ENCODE assay signal across 8 cellular contexts in genomic region chr3:136861890-136862610, GRCh38. TPM values are rescaled to one million over a fixed set of nuclear protein-coding genes. Genes with fewer than 3 reads are reported as not detected.
DNase-seq lines count a peak whose midpoint lies in the region; FAIRE-seq and TF ChIP-seq lines count a peak whose summit lies in the region.

Gene NCK1, plus strand, starts transcription at chr3:136862208. Its CDS starts 65,794 bp downstream, at chr3:136928002.

- CTCF ChIA-PET in activated naive CD4-positive, alpha-beta T cell treated with anti-CD3 and anti-CD28 coated beads for 36 hours (lab: Charles Lee): interaction anchor here (0.5 to 3.0 kb wide), 7 partner anchors 9 to 167 kb away, joined by 3 to 17 read pairs (median 5); partner anchors contain the start of gene STAG1

- DNase-seq in GM06990 (ENCODE audit: extremely low read depth, insufficient read length) (peak; percentile 98), HFF-Myc (ENCODE audit: extremely low read depth, low read depth) (peak; percentile 91), NAMALWA (ENCODE audit: low spot score) (peak; percentile 99), SK-N-DZ (ENCODE audit: low spot score) (peak; percentile 97), frontal cortex (ENCODE audit: low spot score in 2 of 2) (peak; percentile 87 to 89), substantia nigra (lab: John Stamatoyannopoulos, UW) (peak; percentile 82 to 99 (median 97))
- peak; percentile 99 for DNase-seq in activated naive CD4-positive, alpha-beta T cell treated with anti-CD3 and anti-CD28 coated beads for 36 hours

- peaks cover 12% of the 10 kb centered on the region for H3K36me3 Mint-ChIP-seq in activated naive CD4-positive, alpha-beta T cell treated with anti-CD3 and anti-CD28 coated beads for 36 hours (ENCODE audit: low read depth)

- H3K4me3 ChIP-seq in GM06990 (replicated peaks; ENCODE audit: low read depth, low read length): peak within 1 kb of the TSS; percentile 71
- peak within 1 kb of the TSS; percentile 87 for H3K4me3 ChIP-seq in HFF-Myc (replicated peaks; ENCODE audit: low read depth, low read length)
- peak within 1 kb of the TSS; percentile 73 to 81 for H3K4me3 ChIP-seq in neutrophil (ENCODE audit: low read depth in 1 of 2, low read length in 1 of 2)

- peaks cover 13 to 22% of the 10 kb centered on the region in 2 experiments for H3K4me1 ChIP-seq in neutrophil (ENCODE audit: control insufficient read depth in 1 of 2, insufficient read depth in 1 of 2, low read depth in 1 of 2, low read length in 1 of 2)

- H3K27me3 ChIP-seq in GM06990 (replicated peaks; ENCODE audit: control insufficient read depth, insufficient read depth, low read length): no peaks in the 10 kb centered on the region
- no peaks in the 10 kb centered on the region for H3K27me3 ChIP-seq in neutrophil

- H3K27ac ChIP-seq in neutrophil: peak within 1 kb of the TSS; percentile 95
- H3K27ac ChIP-seq in substantia nigra (ENCODE audit: low read depth, low read length, poor library complexity, severe bottlenecking): peak within 1 kb of the TSS; percentile 85

- peak within 1 kb of the TSS; percentile 95 for H3K27ac Mint-ChIP-seq in activated naive CD4-positive, alpha-beta T cell treated with anti-CD3 and anti-CD28 coated beads for 36 hours

- intact Hi-C loops in activated naive CD4-positive, alpha-beta T cell treated with anti-CD3 and anti-CD28 coated beads for 36 hours (cut with micrococcal nuclease): loop anchor here (1.0 to 5.0 kb wide), 10 partner anchors 23 to 785 kb away; partner anchors contain the start of genes MSL2, PCCB and STAG1

- FAIRE-seq in frontal cortex (lab: Jason Lieb, UNC): no peak

- no peaks in the 10 kb centered on the region for H3K27me3 Mint-ChIP-seq in activated naive CD4-positive, alpha-beta T cell treated with anti-CD3 and anti-CD28 coated beads for 36 hours (ENCODE audit: low read depth)

- peaks cover 2% of the 10 kb centered on the region for H3K9me3 Mint-ChIP-seq in activated naive CD4-positive, alpha-beta T cell treated with anti-CD3 and anti-CD28 coated beads for 36 hours

- TF ChIP-seq CTCF in GM06990 (IDR thresholded peaks at IDR 0.05; ENCODE audit: insufficient read depth, low read length, poor library complexity, severe bottlenecking) (peak; percentile 26), HFF-Myc (IDR thresholded peaks at IDR 0.05; ENCODE audit: low read depth, low read length, missing control alignments) (no peak), neutrophil (IDR thresholded peaks at IDR 0.05) (peak; percentile 39)

- H3K9me3 ChIP-seq in neutrophil: no peaks in the 10 kb centered on the region

- H3K36me3 ChIP-seq in GM06990 (ENCODE audit: control insufficient read depth, insufficient read depth, low read length) (no peaks in the 10 kb centered on the region), neutrophil (no peaks in the 10 kb centered on the region)

- peak within 1 kb of the TSS; percentile 94 for H3K4me3 Mint-ChIP-seq in activated naive CD4-positive, alpha-beta T cell treated with anti-CD3 and anti-CD28 coated beads for 36 hours

- peaks cover 41% of the 10 kb centered on the region for H3K4me1 Mint-ChIP-seq in activated naive CD4-positive, alpha-beta T cell treated with anti-CD3 and anti-CD28 coated beads for 36 hours (ENCODE audit: low read depth)

RNA-seq across cellular contexts. Expression of gene NCK1, which starts in this region (rescaled TPM):
- polyA plus RNA-seq in SK-N-DZ (2014; cell fraction: cytosol; rRNA removed): 15.9 and 19.6 TPM in 2 replicates
- 9.1 and 10.0 TPM in 2 replicates for polyA plus RNA-seq in SK-N-DZ (2014; cell fraction: nucleus; rRNA removed)
- total RNA-seq in activated naive CD4-positive, alpha-beta T cell treated with anti-CD3 and anti-CD28 coated beads for 36 hours: 10 to 100 TPM; 24.1 to 29.2 TPM
- total RNA-seq in frontal cortex: 38.3 TPM

Comparison
In these comparisons a context has a peak if more than half of its experiments do, and no peak if none do; other contexts are left out.
1. Peak in every context shown above with its lines: DNase-seq, H3K4me3 ChIP-seq and H3K27ac ChIP-seq.